21 cellular contexts compared by ENCODE assay signal in genomic region chr10:95516774-95517373, GRCh38. TPM values are rescaled to one million over a fixed set of nuclear protein-coding genes. Genes with fewer than 3 reads are reported as not detected.
DNase-seq lines count a peak whose midpoint lies in the region; ATAC-seq and TF ChIP-seq lines count a peak whose summit lies in the region.
"Had no signal": no experiment of that assay in that cellular context is flagged by ENCODE, and none has a peak within 500 bp of the region (broad histone marks: within the 10 kb centered on the region; RNA-seq: fewer than 3 reads in every experiment).

No MANE protein-coding gene starts in this region.

- no peaks in the 10 kb centered on the region for H3K9me3 Mint-ChIP-seq in progenitor cell of endocrine pancreas (ENCODE audit: low read depth)
- H3K9me3 Mint-ChIP-seq in stimulated activated memory B cell treated with anti-CD40 and anti-IgM and Interleukin-4, amounts not matched to agents 10 μg/mL and 1 μg/mL and 100 μg/mL, for 72 hours, result no peaks in the 10 kb centered on the region
- H3K9me3 Mint-ChIP-seq: activated naive CD4-positive, alpha-beta T cell treated with anti-CD3 and anti-CD28 coated beads, Interleukin-2, amount 50 U/mL, for 72 hours; activated T-cell treated with anti-CD3 and anti-CD28 coated beads, Interleukin-2, amount 50 U/mL, for 72 hours; stimulated activated naive CD8-positive, alpha-beta T cell treated with anti-CD3 and anti-CD28 coated beads, Interleukin-15, amount 100 ng/mL, for 72 hours; T-helper 2 cell treated with Interferon-gamma antibody and Interleukin-4, amounts not matched to agents 5 μg/mL and 100 μg/mL, for 36 hours had no signal

- H3K27ac ChIP-seq in right cardiac atrium (ENCODE audit: low read length) (peak overlapping the region; percentile 98), gastroesophageal sphincter (peak overlapping the region; percentile 84 to 100 (median 96))
- H3K27ac ChIP-seq: A549, left lung, SJSA1 had no signal

- no peaks in the 10 kb centered on the region for H3K27me3 ChIP-seq in right cardiac atrium (ENCODE audit: control insufficient read depth, insufficient read depth)
- no peaks in the 10 kb centered on the region for H3K27me3 ChIP-seq in gastroesophageal sphincter
- H3K27me3 ChIP-seq: left lung, SJSA1 had no signal

- peak overlapping the region; percentile 71 for H3K27ac Mint-ChIP-seq in progenitor cell of endocrine pancreas
- H3K27ac Mint-ChIP-seq in stimulated activated memory B cell treated with anti-CD40 and anti-IgM and Interleukin-4, amounts not matched to agents 10 μg/mL and 1 μg/mL and 100 μg/mL, for 72 hours, result no peak overlapping the region
- H3K27ac Mint-ChIP-seq: activated naive CD4-positive, alpha-beta T cell treated with anti-CD3 and anti-CD28 coated beads, Interleukin-2, amount 50 U/mL, for 72 hours; activated T-cell treated with anti-CD3 and anti-CD28 coated beads, Interleukin-2, amount 50 U/mL, for 72 hours; stimulated activated naive CD8-positive, alpha-beta T cell treated with anti-CD3 and anti-CD28 coated beads, Interleukin-15, amount 100 ng/mL, for 72 hours; T-helper 2 cell treated with Interferon-gamma antibody and Interleukin-4, amounts not matched to agents 5 μg/mL and 100 μg/mL, for 36 hours had no signal

- H3K4me1 ChIP-seq in right cardiac atrium (ENCODE audit: control insufficient read depth, insufficient read depth, low read length) (peaks cover 40% of the 10 kb centered on the region), gastroesophageal sphincter (peaks cover 21 to 100% (median 26%) of the 10 kb centered on the region in 3 donors)
- H3K4me1 ChIP-seq: A549, SJSA1 had no signal

- no peak for TF ChIP-seq EP300 in gastroesophageal sphincter (IDR thresholded peaks at IDR 0.05)

- H3K27me3 Mint-ChIP-seq in progenitor cell of endocrine pancreas, result no peaks in the 10 kb centered on the region
- H3K27me3 Mint-ChIP-seq in stimulated activated memory B cell treated with anti-CD40 and anti-IgM and Interleukin-4, amounts not matched to agents 10 μg/mL and 1 μg/mL and 100 μg/mL, for 72 hours, result peaks cover 6% of the 10 kb centered on the region

- TF ChIP-seq CTCF in gastroesophageal sphincter (IDR thresholded peaks at IDR 0.05) (no peak), progenitor cell of endocrine pancreas (IDR thresholded peaks at IDR 0.05; ENCODE audit: unreplicated experiment) (no peak)

- H3K9me3 ChIP-seq in right cardiac atrium (ENCODE audit: control insufficient read depth, low read length) (no peaks in the 10 kb centered on the region), gastroesophageal sphincter (no peaks in the 10 kb centered on the region)
- H3K9me3 ChIP-seq: A549, left lung, SJSA1 had no signal

- H3K36me3 Mint-ChIP-seq in progenitor cell of endocrine pancreas (ENCODE audit: insufficient read depth), result no peaks in the 10 kb centered on the region
- H3K36me3 Mint-ChIP-seq in stimulated activated memory B cell treated with anti-CD40 and anti-IgM and Interleukin-4, amounts not matched to agents 10 μg/mL and 1 μg/mL and 100 μg/mL, for 72 hours, result no peaks in the 10 kb centered on the region
- H3K36me3 Mint-ChIP-seq: activated naive CD4-positive, alpha-beta T cell treated with anti-CD3 and anti-CD28 coated beads, Interleukin-2, amount 50 U/mL, for 72 hours had no signal

- ATAC-seq in right cardiac atrium (no peak), Right ventricle myocardium superior (ENCODE audit: poor library complexity) (no peak), gastroesophageal sphincter (no peak)
- no peak for ATAC-seq in stimulated activated memory B cell treated with anti-CD40 and anti-IgM and Interleukin-4, amounts not matched to agents 10 μg/mL and 1 μg/mL and 100 μg/mL, for 72 hours
- ATAC-seq: A549; activated naive CD4-positive, alpha-beta T cell treated with anti-CD3 and anti-CD28 coated beads, Interleukin-2, amount 50 U/mL, for 72 hours; activated T-cell treated with anti-CD3 and anti-CD28 coated beads, Interleukin-2, amount 50 U/mL, for 72 hours; stimulated activated naive CD8-positive, alpha-beta T cell treated with anti-CD3 and anti-CD28 coated beads, Interleukin-15, amount 100 ng/mL, for 72 hours had no signal

- WGBS in right cardiac atrium, result 73% methylated on average over 7 of the region's 7 CpGs
- 63 to 77% methylated on average over 5 to 7 of the region's 7 CpGs for WGBS in gastroesophageal sphincter (ENCODE audit: low coverage in 1 of 2), 2 donors

- TF ChIP-seq POLR2A in gastroesophageal sphincter (IDR thresholded peaks at IDR 0.05), result no peak

- no peak for DNase-seq in right cardiac atrium
- DNase-seq in Right ventricle myocardium superior, result no peak
- DNase-seq in progenitor cell of endocrine pancreas (ENCODE audit: low spot score, unreplicated experiment), result no peak
- no peak for DNase-seq in NK-92 treated with Interleukin-12 subunit alpha and Interleukin-12 subunit beta, amount 100 ng/mL, for 24 hours (lab: John Stamatoyannopoulos, UW)
- DNase-seq in NCI-H510A treated with DMSO at 0.1 percent for 48 hours (lab: John Stamatoyannopoulos, UW), result no peak
- DNase-seq in stimulated activated CD4-positive, alpha-beta T cell treated with anti-CD3 and anti-CD28 coated beads, Interleukin-4, amount 100 ng/mL, for 4 hours, result no peak
- DNase-seq: activated CD8-positive, alpha-beta memory T cell treated with anti-CD3 and anti-CD28 coated beads for 24 hours; activated T-cell treated with anti-CD3 and anti-CD28 coated beads, Interleukin-2, amount 50 U/mL, for 72 hours; cortex of kidney; H7; left lung; NCI-H2171 treated with DMSO at 0.1 percent for 48 hours; NCI-H82; stimulated activated naive CD8-positive, alpha-beta T cell treated with anti-CD3 and anti-CD28 coated beads, Interleukin-15, amount 100 ng/mL, for 72 hours had no signal

- intact Hi-C loops in right cardiac atrium (cut with DNase I), result loop anchor here in 1 of 4 donors (5.0 kb wide), 1 partner anchor 40 kb away; no protein-coding TSS in a partner anchor
- intact Hi-C loops in Right ventricle myocardium superior (cut with DNase I), result no loop called here

- no peak overlapping the region for H3K4me3 ChIP-seq in right cardiac atrium (ENCODE audit: low read length)
- no peak overlapping the region for H3K4me3 ChIP-seq in gastroesophageal sphincter
- H3K4me3 ChIP-seq: A549, left lung, SJSA1 had no signal

- H3K4me1 Mint-ChIP-seq in progenitor cell of endocrine pancreas (ENCODE audit: low read depth), result peaks cover 18% of the 10 kb centered on the region
- peaks cover 5% of the 10 kb centered on the region for H3K4me1 Mint-ChIP-seq in stimulated activated memory B cell treated with anti-CD40 and anti-IgM and Interleukin-4, amounts not matched to agents 10 μg/mL and 1 μg/mL and 100 μg/mL, for 72 hours
- H3K4me1 Mint-ChIP-seq: stimulated activated naive CD8-positive, alpha-beta T cell treated with anti-CD3 and anti-CD28 coated beads, Interleukin-15, amount 100 ng/mL, for 72 hours had no signal

- no peaks in the 10 kb centered on the region for H3K36me3 ChIP-seq in gastroesophageal sphincter
- H3K36me3 ChIP-seq: left lung, SJSA1 had no signal

- no peak overlapping the region for H3K4me3 Mint-ChIP-seq in progenitor cell of endocrine pancreas (ENCODE audit: low read depth)
- no peak overlapping the region for H3K4me3 Mint-ChIP-seq in stimulated activated memory B cell treated with anti-CD40 and anti-IgM and Interleukin-4, amounts not matched to agents 10 μg/mL and 1 μg/mL and 100 μg/mL, for 72 hours
- H3K4me3 Mint-ChIP-seq: activated T-cell treated with anti-CD3 and anti-CD28 coated beads, Interleukin-2, amount 50 U/mL, for 72 hours; stimulated activated naive CD8-positive, alpha-beta T cell treated with anti-CD3 and anti-CD28 coated beads, Interleukin-15, amount 100 ng/mL, for 72 hours; T-helper 2 cell treated with Interferon-gamma antibody and Interleukin-4, amounts not matched to agents 5 μg/mL and 100 μg/mL, for 36 hours had no signal

RNA-seq across cellular contexts. Expression of gene SORBS1, which starts 44.3 kb away (rescaled TPM):
- total RNA-seq in right cardiac atrium, result 100 to 1,000 TPM; 347 to 511 (median 454) TPM
- 225 TPM for polyA plus RNA-seq in right cardiac atrium
- total RNA-seq in Right ventricle myocardium superior, result 697 TPM
- total RNA-seq in gastroesophageal sphincter, result 1,000 to 10,000 TPM; 1,866 to 2,220 (median 1,948) TPM
- total RNA-seq in progenitor cell of endocrine pancreas, result 25.2 and 30.7 TPM in 2 replicates
- total RNA-seq: G401 had no signal

Comparison
In these comparisons a context has a peak if more than half of its experiments do, and no peak if none do; other contexts are left out.
1. RNA of gene SORBS1, which starts 44.3 kb away (total RNA-seq): 1,866 to 2,220 TPM in gastroesophageal sphincter, 697 TPM in Right ventricle myocardium superior (single experiment) and 347 to 511 TPM in right cardiac atrium; 25.2 to 30.7 TPM in progenitor cell of endocrine pancreas; every median in the first group is over 10 times any median in the second.